ENCODE assay signal across 2 cellular contexts in the genomic region with DNA sequence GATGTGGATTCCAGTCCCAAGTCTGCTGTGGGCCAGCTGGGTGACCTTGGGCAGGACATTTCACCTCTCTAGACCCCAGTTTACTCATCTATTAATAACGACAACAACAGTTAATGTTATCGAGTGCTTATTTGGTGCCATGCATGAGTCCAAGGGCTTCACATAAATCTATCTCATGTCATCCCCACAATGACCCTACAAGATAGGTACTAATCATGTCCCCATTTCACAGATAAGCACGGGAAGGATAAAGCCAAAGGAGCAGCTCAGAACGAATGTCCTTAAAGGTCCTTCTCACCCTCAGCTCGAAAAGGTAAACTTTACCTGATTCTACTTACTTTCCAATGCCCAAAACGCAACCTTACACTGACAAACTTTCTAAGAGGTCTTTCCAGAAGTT.
TF ChIP-seq lines count a peak whose summit lies in the region.

No MANE protein-coding gene starts in this region.

TF ChIP-seq in SK-N-SH, 30 proteins besides CTCF, POLR2A, EP300 and RAD21:
- TF ChIP-seq POLR2AphosphoS5 (IDR thresholded peaks at IDR 0.05; ENCODE audit: low read depth, low read length), result no peak
- TF ChIP-seq RFX5 (IDR thresholded peaks at IDR 0.05; ENCODE audit: low read length), result no peak
- TF ChIP-seq, protein P1, sequence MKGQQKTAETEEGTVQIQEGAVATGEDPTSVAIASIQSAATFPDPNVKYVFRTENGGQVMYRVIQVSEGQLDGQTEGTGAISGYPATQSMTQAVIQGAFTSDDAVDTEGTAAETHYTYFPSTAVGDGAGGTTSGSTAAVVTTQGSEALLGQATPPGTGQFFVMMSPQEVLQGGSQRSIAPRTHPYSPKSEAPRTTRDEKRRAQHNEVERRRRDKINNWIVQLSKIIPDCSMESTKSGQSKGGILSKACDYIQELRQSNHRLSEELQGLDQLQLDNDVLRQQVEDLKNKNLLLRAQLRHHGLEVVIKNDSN (IDR thresholded peaks at IDR 0.05; ENCODE audit: borderline replicate concordance, low read depth), result no peak
- TF ChIP-seq ELF1 (IDR thresholded peaks at IDR 0.05), result no peak
- no peak for TF ChIP-seq NFIC (IDR thresholded peaks at IDR 0.05; ENCODE audit: borderline replicate concordance)
- TF ChIP-seq, protein P2, sequence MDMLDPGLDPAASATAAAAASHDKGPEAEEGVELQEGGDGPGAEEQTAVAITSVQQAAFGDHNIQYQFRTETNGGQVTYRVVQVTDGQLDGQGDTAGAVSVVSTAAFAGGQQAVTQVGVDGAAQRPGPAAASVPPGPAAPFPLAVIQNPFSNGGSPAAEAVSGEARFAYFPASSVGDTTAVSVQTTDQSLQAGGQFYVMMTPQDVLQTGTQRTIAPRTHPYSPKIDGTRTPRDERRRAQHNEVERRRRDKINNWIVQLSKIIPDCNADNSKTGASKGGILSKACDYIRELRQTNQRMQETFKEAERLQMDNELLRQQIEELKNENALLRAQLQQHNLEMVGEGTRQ (IDR thresholded peaks at IDR 0.05; ENCODE audit: borderline replicate concordance, low read depth, low read length), result no peak
- TF ChIP-seq GABPA (IDR thresholded peaks at IDR 0.05; ENCODE audit: low read depth), result no peak
- TF ChIP-seq FOXM1 (IDR thresholded peaks at IDR 0.05; ENCODE audit: low read depth), result no peak
- no peak for TF ChIP-seq MEF2A (IDR thresholded peaks at IDR 0.05; ENCODE audit: borderline replicate concordance, low read depth)
- TF ChIP-seq, protein P3, sequence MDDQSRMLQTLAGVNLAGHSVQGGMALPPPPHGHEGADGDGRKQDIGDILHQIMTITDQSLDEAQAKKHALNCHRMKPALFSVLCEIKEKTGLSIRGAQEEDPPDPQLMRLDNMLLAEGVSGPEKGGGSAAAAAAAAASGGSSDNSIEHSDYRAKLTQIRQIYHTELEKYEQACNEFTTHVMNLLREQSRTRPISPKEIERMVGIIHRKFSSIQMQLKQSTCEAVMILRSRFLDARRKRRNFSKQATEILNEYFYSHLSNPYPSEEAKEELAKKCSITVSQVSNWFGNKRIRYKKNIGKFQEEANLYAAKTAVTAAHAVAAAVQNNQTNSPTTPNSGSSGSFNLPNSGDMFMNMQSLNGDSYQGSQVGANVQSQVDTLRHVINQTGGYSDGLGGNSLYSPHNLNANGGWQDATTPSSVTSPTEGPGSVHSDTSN (IDR thresholded peaks at IDR 0.05), result no peak
- no peak for TF ChIP-seq MXI1 (IDR thresholded peaks at IDR 0.05; ENCODE audit: low read depth, low read length)
- no peak for TF ChIP-seq TAF1 (IDR thresholded peaks at IDR 0.05; ENCODE audit: borderline replicate concordance, low read depth, low read length)
- TF ChIP-seq FOXJ3 (CRISPR knock-in tag; IDR thresholded peaks at IDR 0.05), result no peak
- TF ChIP-seq, protein P4, sequence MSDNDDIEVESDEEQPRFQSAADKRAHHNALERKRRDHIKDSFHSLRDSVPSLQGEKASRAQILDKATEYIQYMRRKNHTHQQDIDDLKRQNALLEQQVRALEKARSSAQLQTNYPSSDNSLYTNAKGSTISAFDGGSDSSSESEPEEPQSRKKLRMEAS (IDR thresholded peaks at IDR 0.05; ENCODE audit: low read depth), result no peak
- no peak for TF ChIP-seq NRF1 (IDR thresholded peaks at IDR 0.05; ENCODE audit: low read depth, low read length)
- no peak for TF ChIP-seq FOSL2 (IDR thresholded peaks at IDR 0.05; ENCODE audit: borderline replicate concordance, low read depth)
- TF ChIP-seq, protein P5, sequence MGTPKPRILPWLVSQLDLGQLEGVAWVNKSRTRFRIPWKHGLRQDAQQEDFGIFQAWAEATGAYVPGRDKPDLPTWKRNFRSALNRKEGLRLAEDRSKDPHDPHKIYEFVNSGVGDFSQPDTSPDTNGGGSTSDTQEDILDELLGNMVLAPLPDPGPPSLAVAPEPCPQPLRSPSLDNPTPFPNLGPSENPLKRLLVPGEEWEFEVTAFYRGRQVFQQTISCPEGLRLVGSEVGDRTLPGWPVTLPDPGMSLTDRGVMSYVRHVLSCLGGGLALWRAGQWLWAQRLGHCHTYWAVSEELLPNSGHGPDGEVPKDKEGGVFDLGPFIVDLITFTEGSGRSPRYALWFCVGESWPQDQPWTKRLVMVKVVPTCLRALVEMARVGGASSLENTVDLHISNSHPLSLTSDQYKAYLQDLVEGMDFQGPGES (IDR thresholded peaks at IDR 0.05; ENCODE audit: low read depth, low read length), result no peak
- TF ChIP-seq TEAD4 (IDR thresholded peaks at IDR 0.05; ENCODE audit: borderline replicate concordance, insufficient read depth), result no peak
- TF ChIP-seq SMC3 (IDR thresholded peaks at IDR 0.05; ENCODE audit: low read depth, low read length), result no peak
- no peak for TF ChIP-seq CHD2 (IDR thresholded peaks at IDR 0.05; ENCODE audit: low read length, partially characterized antibody)

TF ChIP-seq in SK-N-SH treated with all-trans-retinoic acid at 6 μM for 48 hours, 23 proteins besides CTCF, POLR2A, EP300 and RAD21:
- TF ChIP-seq, protein P6, sequence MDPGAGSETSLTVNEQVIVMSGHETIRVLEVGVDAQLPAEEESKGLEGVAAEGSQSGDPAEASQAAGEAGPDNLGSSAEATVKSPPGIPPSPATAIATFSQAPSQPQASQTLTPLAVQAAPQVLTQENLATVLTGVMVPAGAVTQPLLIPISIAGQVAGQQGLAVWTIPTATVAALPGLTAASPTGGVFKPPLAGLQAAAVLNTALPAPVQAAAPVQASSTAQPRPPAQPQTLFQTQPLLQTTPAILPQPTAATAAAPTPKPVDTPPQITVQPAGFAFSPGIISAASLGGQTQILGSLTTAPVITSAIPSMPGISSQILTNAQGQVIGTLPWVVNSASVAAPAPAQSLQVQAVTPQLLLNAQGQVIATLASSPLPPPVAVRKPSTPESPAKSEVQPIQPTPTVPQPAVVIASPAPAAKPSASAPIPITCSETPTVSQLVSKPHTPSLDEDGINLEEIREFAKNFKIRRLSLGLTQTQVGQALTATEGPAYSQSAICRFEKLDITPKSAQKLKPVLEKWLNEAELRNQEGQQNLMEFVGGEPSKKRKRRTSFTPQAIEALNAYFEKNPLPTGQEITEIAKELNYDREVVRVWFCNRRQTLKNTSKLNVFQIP (CRISPR knock-in tag; IDR thresholded peaks at IDR 0.05; ENCODE audit: borderline replicate concordance, low read depth), result no peak
- TF ChIP-seq SNAI2 (CRISPR knock-in tag; IDR thresholded peaks at IDR 0.05) (no peak), ZFP30 (CRISPR knock-in tag; IDR thresholded peaks at IDR 0.05) (no peak), CSDC2 (CRISPR knock-in tag; IDR thresholded peaks at IDR 0.05) (no peak), OSR1 (CRISPR knock-in tag; IDR thresholded peaks at IDR 0.05) (no peak), ZC3H10 (CRISPR knock-in tag; IDR thresholded peaks at IDR 0.05) (no peak), ESRRG (CRISPR knock-in tag; IDR thresholded peaks at IDR 0.05) (no peak), PPARA (CRISPR knock-in tag; IDR thresholded peaks at IDR 0.05; ENCODE audit: borderline replicate concordance) (no peak)
- TF ChIP-seq, protein P7, sequence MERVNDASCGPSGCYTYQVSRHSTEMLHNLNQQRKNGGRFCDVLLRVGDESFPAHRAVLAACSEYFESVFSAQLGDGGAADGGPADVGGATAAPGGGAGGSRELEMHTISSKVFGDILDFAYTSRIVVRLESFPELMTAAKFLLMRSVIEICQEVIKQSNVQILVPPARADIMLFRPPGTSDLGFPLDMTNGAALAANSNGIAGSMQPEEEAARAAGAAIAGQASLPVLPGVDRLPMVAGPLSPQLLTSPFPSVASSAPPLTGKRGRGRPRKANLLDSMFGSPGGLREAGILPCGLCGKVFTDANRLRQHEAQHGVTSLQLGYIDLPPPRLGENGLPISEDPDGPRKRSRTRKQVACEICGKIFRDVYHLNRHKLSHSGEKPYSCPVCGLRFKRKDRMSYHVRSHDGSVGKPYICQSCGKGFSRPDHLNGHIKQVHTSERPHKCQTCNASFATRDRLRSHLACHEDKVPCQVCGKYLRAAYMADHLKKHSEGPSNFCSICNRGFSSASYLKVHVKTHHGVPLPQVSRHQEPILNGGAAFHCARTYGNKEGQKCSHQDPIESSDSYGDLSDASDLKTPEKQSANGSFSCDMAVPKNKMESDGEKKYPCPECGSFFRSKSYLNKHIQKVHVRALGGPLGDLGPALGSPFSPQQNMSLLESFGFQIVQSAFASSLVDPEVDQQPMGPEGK (CRISPR knock-in tag; IDR thresholded peaks at IDR 0.05; ENCODE audit: borderline replicate concordance), result no peak
